8 cellular contexts compared by ENCODE assay signal in genomic region chr7:97927797-97928748, GRCh38. TPM values are rescaled to one million over a fixed set of nuclear protein-coding genes. Genes with fewer than 3 reads are reported as not detected.
DNase-seq lines count a peak whose midpoint lies in the region; ATAC-seq, FAIRE-seq and TF ChIP-seq lines count a peak whose summit lies in the region.
"Not testable (repeated sequence)": the region's sequence is repeated elsewhere in the genome, so short reads cannot be mapped to it uniquely, and the experiment has no call there.

No MANE protein-coding gene starts in this region.

- POLR2A ChIA-PET in H1 (lab: Charles Lee; ENCODE audit: partially characterized antibody), result interaction anchor here (1.2 to 1.7 kb wide), 3 partner anchors 56 to 63 kb away, joined by 3 to 11 read pairs (median 6); partner anchors contain the start of gene ASNS

- CTCF ChIA-PET in H1 (lab: Charles Lee; ENCODE audit: partially characterized antibody), result interaction anchor here (0.6 to 1.1 kb wide), 2 partner anchors 32 to 37 kb away, joined by 3 read pairs; no protein-coding TSS in a partner anchor

- H4K5ac ChIP-seq in H1 (ENCODE audit: insufficient read length, low read depth, low read length), result not testable (repeated sequence)

- H3K36me3 ChIP-seq in Loucy (ENCODE audit: insufficient read depth, low read length); H1 (ENCODE audit: control insufficient read depth in 2 of 4, insufficient read depth in 4 of 4, low read length in 3 of 4); smooth muscle cell (ENCODE audit: low read depth); upper lobe of left lung: not testable (repeated sequence)

- DNase-seq in GDM1 (lab: John Stamatoyannopoulos, UW) (peak; percentile 5), SK-MEL-5 (ENCODE audit: low read depth, low spot score) (peak; percentile 50), activated T-helper 1 cell treated with Interleukin-2 at 50 U/mL for 16 hours (ENCODE audit: low read depth) (peak; percentile 54), H1 (ENCODE audit: low read depth in 1 of 2, low spot score in 2 of 2) (peak in 1 of 2 experiments; percentile 96), left kidney (ENCODE audit: low read depth, low spot score) (peak; percentile 82), smooth muscle cell (lab: John Stamatoyannopoulos, UW; ENCODE audit: unreplicated experiment) (peak; percentile 8), upper lobe of left lung (peak; percentile 33 to 94)

- not testable (repeated sequence) for H3K79me1 ChIP-seq in H1 (ENCODE audit: low read depth, low read length)

- not testable (repeated sequence) for H3K4me1 ChIP-seq in Loucy (ENCODE audit: insufficient read depth, low read length, poor library complexity, severe bottlenecking); H1 (replicated peaks in 1 of 4; ENCODE audit: control insufficient read depth in 3 of 4, insufficient read depth in 4 of 4, low read length in 3 of 4); smooth muscle cell (ENCODE audit: low read depth)
- peaks cover 3 to 12% (median 5%) of the 10 kb centered on the region in 4 donors for H3K4me1 ChIP-seq in upper lobe of left lung

- H3F3A ChIP-seq in Loucy (ENCODE audit: low read depth); smooth muscle cell (ENCODE audit: low read depth): not testable (repeated sequence)

- not testable (repeated sequence) for H3K4ac ChIP-seq in H1 (replicated peaks; ENCODE audit: insufficient read length, low read depth, low read length)

- TF ChIP-seq POLR2A in H1 (IDR thresholded peaks at IDR 0.05; ENCODE audit: control extremely low read depth in 1 of 2, low read depth in 2 of 2, low read length in 2 of 2); upper lobe of left lung (IDR thresholded peaks at IDR 0.05): not testable (repeated sequence)

- H4K20me1 ChIP-seq in Loucy (ENCODE audit: insufficient read depth, low read length, poor library complexity, severe bottlenecking); H1 (replicated peaks in 1 of 2; ENCODE audit: control insufficient read depth in 1 of 2, insufficient read depth in 2 of 2, low read length in 2 of 2); smooth muscle cell (ENCODE audit: low read depth): not testable (repeated sequence)

- H2AK5ac ChIP-seq in H1 (ENCODE audit: low read depth, low read length), result not testable (repeated sequence)

- H3K4me2 ChIP-seq in Loucy (ENCODE audit: low read depth, low read length, poor library complexity, severe bottlenecking), result not testable (repeated sequence)
- H3K4me2 ChIP-seq in H1 (ENCODE audit: insufficient read depth in 1 of 2, low read depth in 2 of 2, low read length in 2 of 2) (peak overlapping the region; percentile 62 to 64), smooth muscle cell (peak overlapping the region; percentile 94)

- H3K18ac ChIP-seq in H1 (ENCODE audit: extremely low read depth, low read length), result not testable (repeated sequence)

- ATAC-seq in upper lobe of left lung (ENCODE audit: low FRiP score in 2 of 2), result not testable (repeated sequence)

- not testable (repeated sequence) for H2BK20ac ChIP-seq in H1 (ENCODE audit: low read length)

- H3K79me2 ChIP-seq in Loucy (ENCODE audit: insufficient read depth, low read length); H1 (ENCODE audit: control insufficient read depth in 1 of 2, insufficient read depth in 2 of 2, low read length in 2 of 2); smooth muscle cell (ENCODE audit: low read depth): not testable (repeated sequence)

- H2BK120ac ChIP-seq in H1 (replicated peaks; ENCODE audit: low read depth, low read length), result not testable (repeated sequence)

- in situ Hi-C loops in SK-MEL-5 (cut with HindIII; ENCODE audit: low pct_unique_long_range_greater_than_20kb, low sequenced_read_pairs), result not testable (repeated sequence)

- TF ChIP-seq EP300 in H1 (IDR thresholded peaks at IDR 0.05; ENCODE audit: borderline replicate concordance in 1 of 2, low read depth in 2 of 2, low read length in 2 of 2); upper lobe of left lung (IDR thresholded peaks at IDR 0.05): not testable (repeated sequence)

- not testable (repeated sequence) for H4K91ac ChIP-seq in H1 (replicated peaks; ENCODE audit: insufficient read length, low read length)

- H3K23me2 ChIP-seq in H1 (ENCODE audit: low read depth, low read length), result not testable (repeated sequence)

- not testable (repeated sequence) for H4K8ac ChIP-seq in H1 (ENCODE audit: extremely low read depth, insufficient read depth, low read length)

- H3K9me3 ChIP-seq in Loucy (ENCODE audit: insufficient read depth, low read depth, low read length); H1 (ENCODE audit: insufficient read depth in 2 of 2, low read depth in 1 of 2, low read length in 1 of 2); smooth muscle cell (replicated peaks; ENCODE audit: low read depth); upper lobe of left lung: not testable (repeated sequence)

- WGBS in H1 (ENCODE audit: extremely low coverage in 1 of 2, insufficient coverage in 1 of 2, insufficient read length in 1 of 2, insufficient replicate concordance in 2 of 2, low coverage in 1 of 2, low lambda C conversion rate in 2 of 2, missing lambda C conversion rate in 1 of 2), 2 experiments, result 4% methylated on average over 61 of the region's 80 CpGs; no CpG with 5 or more reads in 1 of the 2 experiments
- 8% methylated on average over 47 of the region's 80 CpGs for WGBS in smooth muscle cell (ENCODE audit: low lambda C conversion rate)
- 5 to 7% methylated on average over 7 to 28 of the region's 80 CpGs for WGBS in upper lobe of left lung, 2 donors

- not testable (repeated sequence) for H3K9ac ChIP-seq in Loucy (ENCODE audit: low read depth, low read length, poor library complexity, severe bottlenecking); H1 (replicated peaks in 1 of 4; ENCODE audit: extremely low read depth in 1 of 4, low read depth in 3 of 4, low read length in 3 of 4); smooth muscle cell (ENCODE audit: low read depth)

- TF ChIP-seq RAD21 in H1 (IDR thresholded peaks at IDR 0.05 in 1 of 2, conservative IDR thresholded peaks at IDR 0.05 in 1 of 2; ENCODE audit: low read depth in 2 of 2, low read length in 2 of 2), result peak; percentile 45 to 70

- H2AFZ ChIP-seq in Loucy (ENCODE audit: low read length); H1 (ENCODE audit: low read length): not testable (repeated sequence)
- H2AFZ ChIP-seq in smooth muscle cell (ENCODE audit: low read depth), result peak overlapping the region; percentile 82

- TF ChIP-seq CTCF in Loucy (conservative IDR thresholded peaks at IDR 0.05; ENCODE audit: low read length), result peak; percentile 47
- peak; percentile 53 to 86 (median 78) for TF ChIP-seq CTCF in H1 (IDR thresholded peaks at IDR 0.05; ENCODE audit: control extremely low read depth in 1 of 3, insufficient read depth in 1 of 3, low read depth in 1 of 3, low read length in 3 of 3)
- TF ChIP-seq CTCF in smooth muscle cell (IDR thresholded peaks at IDR 0.05; ENCODE audit: borderline replicate concordance, insufficient read depth, poor library complexity, severe bottlenecking), result peak; percentile 73
- peak; percentile 73 to 97 (median 86) for TF ChIP-seq CTCF in upper lobe of left lung (IDR thresholded peaks at IDR 0.05)

- not testable (repeated sequence) for FAIRE-seq in H1 (lab: Jason Lieb, UNC)

- not testable (repeated sequence) for H3K56ac ChIP-seq in H1 (replicated peaks; ENCODE audit: insufficient read length, low read depth, low read length)

- H3K4me3 ChIP-seq in Loucy (ENCODE audit: low read length, poor library complexity, severe bottlenecking), result not testable (repeated sequence)
- peak overlapping the region; percentile 36 to 62 (median 44); a peak in 7 of 8 replicates for H3K4me3 ChIP-seq in H1 (ENCODE audit: extremely low read depth in 1 of 4, insufficient read depth in 2 of 4, low read depth in 3 of 4, low read length in 4 of 4)
- H3K4me3 ChIP-seq in smooth muscle cell, result peak overlapping the region; percentile 67
- H3K4me3 ChIP-seq in upper lobe of left lung, result peak overlapping the region; percentile 20 to 56 (median 48)

- not testable (repeated sequence) for H2BK5ac ChIP-seq in H1 (ENCODE audit: low read depth, low read length)

- H3K14ac ChIP-seq in H1 (ENCODE audit: insufficient read length), result not testable (repeated sequence)

- H3K9me2 ChIP-seq in Loucy (replicated peaks; ENCODE audit: low read depth, low read length), result not testable (repeated sequence)

- not testable (repeated sequence) for H2BK12ac ChIP-seq in H1 (ENCODE audit: low read depth, low read length)

- not testable (repeated sequence) for H3K27ac ChIP-seq in H1 (ENCODE audit: low read depth, low read length); smooth muscle cell (ENCODE audit: low read depth); upper lobe of left lung

- H3K23ac ChIP-seq in H1 (ENCODE audit: insufficient read length), result not testable (repeated sequence)

- not testable (repeated sequence) for H2BK15ac ChIP-seq in H1 (ENCODE audit: low read length)

- H3K27me3 ChIP-seq in Loucy (ENCODE audit: insufficient read depth, low read length, poor library complexity, severe bottlenecking); H1 (replicated peaks in 1 of 4; ENCODE audit: control insufficient read depth in 3 of 4, extremely low read depth in 1 of 4, insufficient read depth in 3 of 4, low read length in 3 of 4); upper lobe of left lung: not testable (repeated sequence)
- peaks cover 20% of the 10 kb centered on the region for H3K27me3 ChIP-seq in smooth muscle cell (ENCODE audit: low read depth)

RNA-seq across cellular contexts. Expression of gene ASNS, which starts 55.9 kb away (rescaled TPM):
- total RNA-seq in SK-MEL-5 (2014; rRNA removed; shearing (Covaris generic)), result 143 and 151 TPM in 2 replicates
- 424 and 504 TPM in 2 replicates for polyA plus RNA-seq in SK-MEL-5 (2015; cell fraction: cytosol; rRNA removed)
- 1,409 and 1,510 TPM in 2 replicates for polyA plus RNA-seq in SK-MEL-5 (2015; cell fraction: nucleus; rRNA removed)
- 135 and 150 TPM in 2 replicates for total RNA-seq in H1 (2021; fragmentation: NEBNext Ultra II Directional; extraction: Animal tissue kit (Norgen Biotek cat#: 25700))
- polyA plus RNA-seq in H1 (2011; rRNA removed) (32.2 and 40.2 TPM in 2 replicates), smooth muscle cell (56.7 and 63.7 TPM in 2 replicates)
- 55.1 TPM for polyA plus RNA-seq in H1 (2011; cell fraction: cytosol; rRNA removed)
- 52.6 TPM for polyA plus RNA-seq in H1 (2011; cell fraction: nucleus; rRNA removed)
- 117 to 178 TPM (median 133 TPM) in 4 replicates for polyA plus RNA-seq in H1 (2012, experiment 1 of 2)
- 132 TPM for polyA plus RNA-seq in H1 (2012, experiment 2 of 2)
- 94.6 TPM for polyA plus RNA-seq in H1 (2013, experiment 1 of 2)
- 91.6 TPM for polyA plus RNA-seq in H1 (2013, experiment 2 of 2)
- polyA minus RNA-seq in H1 (2011; rRNA and poly(A)+ RNA removed), result 95.4 and 97.2 TPM in 2 replicates
- polyA minus RNA-seq in H1 (2011; cell fraction: cytosol; rRNA and poly(A)+ RNA removed), result 46.8 TPM
- polyA minus RNA-seq in H1 (2011; cell fraction: nucleus; rRNA and poly(A)+ RNA removed), result 75.9 TPM
- total RNA-seq in smooth muscle cell (62.6 and 68.8 TPM in 2 replicates), upper lobe of left lung (10 to 100 TPM in 4 of 6 donors, 1 to 10 TPM in 2; 7.3 to 51.7 (median 10.4) TPM)
